ENCODE assay signal across 16 cellular contexts in the genomic region with DNA sequence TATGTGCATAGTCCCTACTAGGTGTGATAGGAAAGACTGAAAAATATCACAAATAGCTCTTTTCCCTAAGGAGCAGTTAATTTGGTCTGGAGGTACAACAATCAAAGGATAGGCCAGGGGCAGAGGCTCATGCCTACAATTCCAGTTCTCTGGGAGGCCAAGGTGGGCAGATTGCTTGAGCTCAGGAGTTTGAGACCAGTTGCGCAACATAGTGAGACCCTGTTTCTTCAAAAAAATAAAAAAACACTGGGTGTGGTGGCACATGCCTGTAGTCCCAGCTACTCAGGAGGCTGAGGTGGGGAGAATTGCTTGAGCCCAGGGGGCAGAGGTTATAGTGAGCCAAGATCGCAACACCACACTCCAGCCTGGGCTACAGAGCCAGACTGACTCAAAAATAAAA. TPM values are rescaled to one million over a fixed set of nuclear protein-coding genes. Genes with fewer than 3 reads are reported as not detected.
DNase-seq lines count a peak whose midpoint lies in the region; ATAC-seq, FAIRE-seq and TF ChIP-seq lines count a peak whose summit lies in the region.
"Had no signal": no experiment of that assay in that cellular context is flagged by ENCODE, and none has a peak within 500 bp of the region (broad histone marks: within the 10 kb centered on the region; RNA-seq: fewer than 3 reads in every experiment).

No MANE protein-coding gene starts in this region.

- FAIRE-seq in HepG2 (lab: Jason Lieb, UNC), result no peak
- FAIRE-seq in D721Med (lab: Jason Lieb, UNC), result no peak
- FAIRE-seq: A204.1, H54 had no signal

- TF ChIP-seq POLR2A in HepG2 (IDR thresholded peaks at IDR 0.05; ENCODE audit: insufficient read depth in 1 of 2, low read depth in 2 of 2, low read length in 2 of 2), result no peak
- TF ChIP-seq POLR2A in right lobe of liver (IDR thresholded peaks at IDR 0.05), result no peak

- H2BK12ac ChIP-seq in trophoblast cell (ENCODE audit: low read length), result no peak overlapping the region

- POLR2A ChIA-PET in HepG2 (lab: Yijun Ruan, JAX), result no interaction called here

- H3K79me2 ChIP-seq in HepG2 (ENCODE audit: insufficient read depth, low read length), result no peaks in the 10 kb centered on the region
- H3K79me2 ChIP-seq in trophoblast cell (ENCODE audit: control insufficient read depth, insufficient read depth, low read length, poor library complexity), result no peaks in the 10 kb centered on the region

- BruUV-seq in HepG2 (replicated peaks; lab: Mats Ljungman, UMichigan), result no TSS peak

- H3K27ac ChIP-seq in HepG2 (ENCODE audit: extremely low read length, insufficient read depth, low read length), result no peak overlapping the region
- no peak overlapping the region for H3K27ac ChIP-seq in right lobe of liver
- H3K27ac ChIP-seq in trophoblast cell (ENCODE audit: low read depth, low read length), result no peak overlapping the region

- H2BK5ac ChIP-seq in trophoblast cell (ENCODE audit: low read depth, low read length, poor library complexity), result no peak overlapping the region

- H3K27me3 ChIP-seq in HepG2 (ENCODE audit: control insufficient read depth in 1 of 2, insufficient read depth in 2 of 2, low read length in 2 of 2), result no peaks in the 10 kb centered on the region
- H3K27me3 ChIP-seq in right lobe of liver, result no peaks in the 10 kb centered on the region
- no peaks in the 10 kb centered on the region for H3K27me3 ChIP-seq in adipocyte (replicated peaks; ENCODE audit: control insufficient read depth, insufficient read depth, low read length)
- no peaks in the 10 kb centered on the region for H3K27me3 ChIP-seq in trophoblast cell (ENCODE audit: insufficient read depth, low read length)

- no peak overlapping the region for H4K12ac ChIP-seq in trophoblast cell (ENCODE audit: low read depth, low read length)

- 79% methylated on average over 2 of the region's 2 CpGs for WGBS in HepG2 (ENCODE audit: low lambda C conversion rate)
- 95% methylated on average over 2 of the region's 2 CpGs for WGBS in right lobe of liver (ENCODE audit: insufficient coverage, low coverage, low lambda C conversion rate, missing lambda C conversion rate)
- no CpG with 5 or more reads among the region's 2 CpGs for WGBS in trophoblast cell (ENCODE audit: extremely low coverage, insufficient coverage, insufficient read length)

- H4K8ac ChIP-seq in trophoblast cell (ENCODE audit: low read depth, low read length), result no peak overlapping the region

- H2AFZ ChIP-seq in HepG2 (ENCODE audit: low read length) (no peak overlapping the region), trophoblast cell (ENCODE audit: insufficient read depth, low read length, poor library complexity) (no peak overlapping the region)

- CTCF ChIA-PET in HepG2 (lab: Yijun Ruan, JAX; ENCODE audit: low intra/inter-chr PET ratio, low total read pairs), result no interaction called here

- H3K4me1 ChIP-seq in HepG2 (ENCODE audit: insufficient read depth, low read length), result peaks cover 41% of the 10 kb centered on the region
- no peaks in the 10 kb centered on the region for H3K4me1 ChIP-seq in right lobe of liver
- peaks cover 28% of the 10 kb centered on the region for H3K4me1 ChIP-seq in adipocyte (ENCODE audit: control insufficient read depth, insufficient read depth, low read length)
- H3K4me1 ChIP-seq in trophoblast cell (ENCODE audit: control insufficient read depth in 1 of 2, insufficient read depth in 2 of 2, low read length in 2 of 2), result no peaks in the 10 kb centered on the region

- H3K4me3 ChIP-seq in HepG2 (replicated peaks in 1 of 3; ENCODE audit: insufficient read depth in 1 of 3, low read depth in 2 of 3, low read length in 3 of 3) (no peak overlapping the region), right lobe of liver (no peak overlapping the region), adipocyte (ENCODE audit: low read length) (peak overlapping the region; percentile 62), trophoblast cell (ENCODE audit: low read depth, low read length) (no peak overlapping the region)

- no peak overlapping the region for H2AK5ac ChIP-seq in trophoblast cell (ENCODE audit: low read length)

- no peak overlapping the region for H4K91ac ChIP-seq in trophoblast cell (ENCODE audit: low read depth, low read length)

- H3K36me3 Mint-ChIP-seq in type B pancreatic cell, result no peaks in the 10 kb centered on the region
- H3K36me3 Mint-ChIP-seq: CD14-positive monocyte; CD8-positive, alpha-beta T cell had no signal

- no peak for ATAC-seq in HepG2
- no peak for ATAC-seq in right lobe of liver
- no peak for ATAC-seq in HG03354 (IDR thresholded peaks at IDR 0.05; ENCODE audit: poor library complexity, severe bottlenecking, unreplicated experiment)
- no peak for ATAC-seq in GM18520 (IDR thresholded peaks at IDR 0.05; ENCODE audit: unreplicated experiment)
- ATAC-seq: CD8-positive, alpha-beta T cell had no signal

- intact Hi-C loops in HepG2 (cut with micrococcal nuclease; ENCODE audit: unreplicated experiment), result no loop called here
- intact Hi-C loops in right lobe of liver (cut with DNase I), result no loop called here

- no peaks in the 10 kb centered on the region for H4K20me1 ChIP-seq in HepG2 (ENCODE audit: insufficient read depth, low read length)

- TF ChIP-seq RAD21 in HepG2 (CRISPR knock-in tag; IDR thresholded peaks at IDR 0.05), result no peak

- no peak overlapping the region for H3K4ac ChIP-seq in trophoblast cell (ENCODE audit: low read depth, low read length)

- no peak overlapping the region for H3K23ac ChIP-seq in trophoblast cell (ENCODE audit: low read length)

- H3K4me1 Mint-ChIP-seq in type B pancreatic cell (ENCODE audit: unreplicated experiment), result no peaks in the 10 kb centered on the region
- H3K4me1 Mint-ChIP-seq: IgD-negative memory B cell had no signal

- peak overlapping the region; percentile 53 for H3K27ac Mint-ChIP-seq in type B pancreatic cell
- H3K27ac Mint-ChIP-seq: CD8-positive, alpha-beta T cell; IgD-negative memory B cell had no signal

- no peaks in the 10 kb centered on the region for H3K36me3 ChIP-seq in HepG2 (replicated peaks in 1 of 2; ENCODE audit: control insufficient read depth in 1 of 2, insufficient read depth in 2 of 2, low read length in 2 of 2)
- H3K36me3 ChIP-seq in right lobe of liver, result no peaks in the 10 kb centered on the region
- no peaks in the 10 kb centered on the region for H3K36me3 ChIP-seq in adipocyte (ENCODE audit: control insufficient read depth, insufficient read depth, low read length, severe bottlenecking)
- H3K36me3 ChIP-seq in trophoblast cell (ENCODE audit: control insufficient read depth in 1 of 2, insufficient read depth in 2 of 2, low read length in 2 of 2), result no peaks in the 10 kb centered on the region

- H3K14ac ChIP-seq in trophoblast cell (ENCODE audit: low read length), result peak overlapping the region; percentile 34

- DNase-seq in HepG2 (ENCODE audit: low spot score) (no peak), right lobe of liver (no peak), adipocyte (ENCODE audit: low read depth) (no peak), trophoblast cell (no peak), type B pancreatic cell (ENCODE audit: extremely low spot score, unreplicated experiment) (no peak), D721Med (ENCODE audit: insufficient read length, low spot score) (no peak)
- DNase-seq: CD8-positive, alpha-beta T cell; COR-L47; DMS53; GF-D8 had no signal

- H3K79me1 ChIP-seq in trophoblast cell (ENCODE audit: low read length), result no peaks in the 10 kb centered on the region

- no peaks in the 10 kb centered on the region for H3K9me3 ChIP-seq in HepG2 (ENCODE audit: low read length)
- no peaks in the 10 kb centered on the region for H3K9me3 ChIP-seq in right lobe of liver
- no peaks in the 10 kb centered on the region for H3K9me3 ChIP-seq in adipocyte (ENCODE audit: control insufficient read depth, low read length)
- H3K9me3 ChIP-seq in trophoblast cell (ENCODE audit: insufficient read depth, low read depth, low read length), result no peaks in the 10 kb centered on the region

- in situ Hi-C loops in HepG2 (cut with HindIII; ENCODE audit: extremely low pct_ligation_motif_present, low pct_unique_long_range_greater_than_20kb), result no loop called here

- TF ChIP-seq CTCF in HepG2 (CRISPR knock-in tag; IDR thresholded peaks at IDR 0.05), result no peak
- TF ChIP-seq CTCF in right lobe of liver (IDR thresholded peaks at IDR 0.05), result no peak
- no peak for TF ChIP-seq CTCF in type B pancreatic cell (conservative IDR thresholded peaks at IDR 0.05)
- no peak for TF ChIP-seq CTCF in D721Med (IDR thresholded peaks at IDR 0.05; ENCODE audit: insufficient read depth, missing control alignments)

- H3K4me2 ChIP-seq in HepG2 (ENCODE audit: low read depth, low read length) (no peak overlapping the region), trophoblast cell (ENCODE audit: low read length) (no peak overlapping the region)

- peaks cover 5% of the 10 kb centered on the region for H3K9me3 Mint-ChIP-seq in type B pancreatic cell
- H3K9me3 Mint-ChIP-seq: CD14-positive monocyte; CD8-positive, alpha-beta T cell; IgD-negative memory B cell had no signal

- no peak overlapping the region for H2BK120ac ChIP-seq in trophoblast cell (ENCODE audit: insufficient read depth, low read length, poor library complexity)

- H3K9ac ChIP-seq in HepG2 (ENCODE audit: insufficient read depth, low read depth, low read length) (no peak overlapping the region), adipocyte (ENCODE audit: low read length) (peak overlapping the region; percentile 72), trophoblast cell (ENCODE audit: low read length) (no peak overlapping the region)

- H3K4me3 Mint-ChIP-seq in type B pancreatic cell, result no peak overlapping the region
- H3K4me3 Mint-ChIP-seq: CD14-positive monocyte; CD8-positive, alpha-beta T cell; IgD-negative memory B cell had no signal

- TF ChIP-seq EP300 in HepG2 (IDR thresholded peaks at IDR 0.05; ENCODE audit: low read depth in 2 of 2, low read length in 2 of 2), result no peak
- TF ChIP-seq EP300 in HepG2 (CRISPR knock-in tag; IDR thresholded peaks at IDR 0.05; ENCODE audit: borderline replicate concordance), result no peak

- no peak overlapping the region for H3K18ac ChIP-seq in trophoblast cell (ENCODE audit: low read length)

- H3K27me3 Mint-ChIP-seq in type B pancreatic cell, result no peaks in the 10 kb centered on the region
- H3K27me3 Mint-ChIP-seq: IgD-negative memory B cell had no signal

RNA-seq across cellular contexts. Expression of gene BHLHE40, which starts 30.2 kb away (rescaled TPM):
- 1.8 and 2.6 TPM in 2 replicates for total RNA-seq in HepG2 (2016; rRNA removed; fragmentation: Illumina TruSeq; extraction: Trizol)
- 0.44 and 0.61 TPM in 2 replicates for total RNA-seq in HepG2 (2016; cell fraction: cytosol; rRNA removed; fragmentation: Illumina TruSeq; extraction: Trizol; ENCODE audit: low read depth)
- total RNA-seq in HepG2 (2016; cell fraction: insoluble cytoplasmic fraction; rRNA removed; fragmentation: Illumina TruSeq; extraction: Trizol), result 2.3 and 2.7 TPM in 2 replicates
- 1.5 TPM in 2 replicates for total RNA-seq in HepG2 (2016; cell fraction: membrane; rRNA removed; fragmentation: Illumina TruSeq; extraction: Trizol)
- total RNA-seq in HepG2 (2016; cell fraction: nucleus; rRNA removed; fragmentation: Illumina TruSeq; extraction: Trizol), result 3.0 and 4.3 TPM in 2 replicates
- polyA plus RNA-seq in HepG2 (2011; rRNA removed), result 51.0 and 60.0 TPM in 2 replicates
- 29.3 and 36.0 TPM in 2 replicates for polyA plus RNA-seq in HepG2 (2011; cell fraction: cytosol; rRNA removed)
- 35.5 and 51.8 TPM in 2 replicates for polyA plus RNA-seq in HepG2 (2011; cell fraction: nucleus; rRNA removed)
- polyA plus RNA-seq in HepG2 (2012), result 145 and 159 TPM in 2 replicates
- 0.21 and 0.42 TPM in 2 replicates for polyA plus RNA-seq in HepG2 (2016; cell fraction: cytosol; fragmentation: Illumina TruSeq; extraction: Trizol; ENCODE audit: low read depth)
- polyA plus RNA-seq in HepG2 (2016; cell fraction: insoluble cytoplasmic fraction; fragmentation: Illumina TruSeq; extraction: Trizol; ENCODE audit: low read depth), result 3.5 and 4.1 TPM in 2 replicates
- polyA plus RNA-seq in HepG2 (2016; cell fraction: membrane; fragmentation: Illumina TruSeq; extraction: Trizol; ENCODE audit: low read depth), result 0.93 and 1.1 TPM in 2 replicates
- polyA plus RNA-seq in HepG2 (2016; cell fraction: nucleus; fragmentation: Illumina TruSeq; extraction: Trizol; ENCODE audit: insufficient read depth, low read depth), result 5.9 and 7.0 TPM in 2 replicates
- polyA minus RNA-seq in HepG2 (2011; rRNA and poly(A)+ RNA removed; ENCODE audit: low replicate concordance), result 17.6 and 68.5 TPM in 2 replicates
- polyA minus RNA-seq in HepG2 (2011; cell fraction: cytosol; rRNA and poly(A)+ RNA removed), result 59.1 and 63.2 TPM in 2 replicates
- polyA minus RNA-seq in HepG2 (2011; cell fraction: nucleus; rRNA and poly(A)+ RNA removed), result 23.0 and 31.6 TPM in 2 replicates
- total RNA-seq in right lobe of liver, result 100 to 1,000 TPM in 1 of 6 experiments, 10 to 100 TPM in 5; 19.0 to 170 (median 57.7) TPM
- 173 and 187 TPM in 2 replicates for polyA plus RNA-seq in trophoblast cell (2013)
- total RNA-seq in type B pancreatic cell (ENCODE audit: low replicate concordance), result 13.6 and 40.5 TPM in 2 replicates
